Comparison of ENCODE assay signal across 21 cellular contexts in the genomic region with DNA sequence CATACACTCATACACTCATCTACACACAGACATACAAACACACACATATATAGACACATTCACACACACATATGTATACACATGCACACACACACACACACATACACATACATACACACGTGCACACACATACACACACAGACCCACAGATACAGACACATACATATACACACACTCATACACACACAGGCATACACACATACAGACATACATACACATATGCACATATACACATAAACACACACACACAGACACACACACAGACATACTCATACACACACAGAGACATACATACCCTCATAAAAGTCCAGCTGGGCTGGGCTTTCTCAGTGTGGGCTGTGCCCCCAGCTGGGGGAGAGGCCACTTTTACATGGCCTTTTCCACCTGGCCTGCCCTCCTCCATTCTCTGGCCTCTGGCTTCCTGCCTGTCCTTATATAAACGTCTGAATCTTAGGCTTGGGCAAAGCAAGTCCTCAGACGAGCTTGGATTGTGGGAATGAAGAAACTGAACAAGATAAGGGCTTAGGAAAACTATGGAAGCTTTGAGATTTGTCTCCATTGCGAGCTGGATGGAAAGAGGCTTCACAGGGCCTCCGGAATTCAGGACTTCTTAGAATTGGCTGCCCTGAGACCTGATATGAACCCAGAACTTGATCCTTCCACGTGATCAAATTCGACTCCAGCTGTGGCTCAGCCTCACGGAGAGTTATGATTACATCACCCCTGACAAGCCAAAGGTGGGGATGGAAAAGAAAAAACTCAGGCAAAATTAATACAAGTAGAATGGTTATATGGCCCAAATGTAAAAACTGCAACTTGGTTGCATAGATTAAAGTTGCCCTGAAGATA. TPM values are rescaled to one million over a fixed set of nuclear protein-coding genes. Genes with fewer than 3 reads are reported as not detected.
DNase-seq lines count a peak whose midpoint lies in the region; ATAC-seq, FAIRE-seq and TF ChIP-seq lines count a peak whose summit lies in the region.
"Had no signal": no experiment of that assay in that cellular context is flagged by ENCODE, and none has a peak within 500 bp of the region (broad histone marks: within the 10 kb centered on the region; RNA-seq: fewer than 3 reads in every experiment).

No MANE protein-coding gene starts in this region.

- ATAC-seq in HepG2 (peak; percentile 22), right lobe of liver (no peak), GM18505 (IDR thresholded peaks at IDR 0.05; ENCODE audit: unreplicated experiment) (no peak)
- no peak for ATAC-seq in effector memory CD8-positive, alpha-beta T cell (replicated peaks)
- ATAC-seq: A549; activated CD4-positive, alpha-beta T cell treated with anti-CD3 and anti-CD28 coated beads for 36 hours; body of pancreas; naive thymus-derived CD4-positive, alpha-beta T cell had no signal

- H3K4me1 ChIP-seq in HepG2 (ENCODE audit: insufficient read depth, low read length) (peaks cover 98% of the 10 kb centered on the region), right lobe of liver (peaks cover 0 to 3% (median 0%) of the 10 kb centered on the region in 4 donors)

- CTCF ChIA-PET in HepG2 (lab: Yijun Ruan, JAX; ENCODE audit: low intra/inter-chr PET ratio, low total read pairs): no interaction called here

- H3K4me3 ChIP-seq in HepG2 (replicated peaks in 1 of 3; ENCODE audit: insufficient read depth in 1 of 3, low read depth in 2 of 3, low read length in 3 of 3): peak overlapping the region; percentile 44 to 65 (median 48)
- H3K4me3 ChIP-seq in right lobe of liver: no peak overlapping the region
- H3K4me3 ChIP-seq: A549, body of pancreas had no signal

- H3K27me3 ChIP-seq in HepG2 (ENCODE audit: control insufficient read depth in 1 of 2, insufficient read depth in 2 of 2, low read length in 2 of 2) (no peaks in the 10 kb centered on the region), right lobe of liver (no peaks in the 10 kb centered on the region)
- H3K27me3 ChIP-seq: body of pancreas had no signal

- H3K27ac Mint-ChIP-seq in dendritic cell treated with granulocyte-macrophage colony-stimulating factor and Interleukin-4, amounts not matched to agents 40 ng/mL and 50 ng/mL, for 4 days: peak overlapping the region; percentile 8
- H3K27ac Mint-ChIP-seq in effector memory CD8-positive, alpha-beta T cell: no peak overlapping the region
- H3K27ac Mint-ChIP-seq: activated CD4-positive, alpha-beta T cell treated with anti-CD3 and anti-CD28 coated beads for 36 hours; activated T-helper 1 cell treated with anti-CD3 and anti-CD28 coated beads, Interleukin-12 subunit alpha, Interleukin-12 subunit beta, Interleukin-2, Interleukin-4 antibody, amounts not matched to agents 30 ng/mL and 10 ng/mL and 1 ng/mL, durations not matched to agents 14 hours and 24 hours and 36 hours; IgD-negative memory B cell; naive thymus-derived CD4-positive, alpha-beta T cell had no signal

- H4K20me1 ChIP-seq in HepG2 (ENCODE audit: insufficient read depth, low read length): no peaks in the 10 kb centered on the region

- H3K27ac ChIP-seq in HepG2 (ENCODE audit: extremely low read length, insufficient read depth, low read length) (peak overlapping the region; percentile 93), right lobe of liver (no peak overlapping the region)

- intact Hi-C loops in HepG2 (cut with micrococcal nuclease; ENCODE audit: unreplicated experiment): loop anchor here (2.0 to 5.0 kb wide), 4 partner anchors 33 to 309 kb away; a partner anchor contains a TSS
- intact Hi-C loops in right lobe of liver (cut with DNase I): no loop called here
- intact Hi-C loops in dendritic cell treated with granulocyte-macrophage colony-stimulating factor and Interleukin-4, amounts not matched to agents 40 ng/mL and 50 ng/mL, for 4 days (cut with micrococcal nuclease): loop anchor here (5.0 kb wide), 1 partner anchor 38 kb away; no protein-coding TSS in a partner anchor

- peak; percentile 86 for FAIRE-seq in HepG2 (lab: Jason Lieb, UNC)
- peak; percentile 93 for FAIRE-seq in urothelium cell line (lab: Jason Lieb, UNC)
- FAIRE-seq: A549, endothelial cell of umbilical vein had no signal

- H3K4me3 Mint-ChIP-seq in dendritic cell treated with granulocyte-macrophage colony-stimulating factor and Interleukin-4, amounts not matched to agents 40 ng/mL and 50 ng/mL, for 4 days: no peak overlapping the region
- no peak overlapping the region for H3K4me3 Mint-ChIP-seq in effector memory CD8-positive, alpha-beta T cell
- H3K4me3 Mint-ChIP-seq: activated CD4-positive, alpha-beta T cell treated with anti-CD3 and anti-CD28 coated beads for 36 hours; activated T-helper 1 cell treated with anti-CD3 and anti-CD28 coated beads, Interleukin-12 subunit alpha, Interleukin-12 subunit beta, Interleukin-2, Interleukin-4 antibody, amounts not matched to agents 30 ng/mL and 10 ng/mL and 1 ng/mL, durations not matched to agents 14 hours and 24 hours and 36 hours; IgD-negative memory B cell; naive thymus-derived CD4-positive, alpha-beta T cell had no signal

- TF ChIP-seq RAD21 in HepG2 (CRISPR knock-in tag; IDR thresholded peaks at IDR 0.05): no peak

- H3K36me3 ChIP-seq in HepG2 (replicated peaks in 1 of 2; ENCODE audit: control insufficient read depth in 1 of 2, insufficient read depth in 2 of 2, low read length in 2 of 2) (no peaks in the 10 kb centered on the region), right lobe of liver (no peaks in the 10 kb centered on the region)

- H3K4me2 ChIP-seq in HepG2 (ENCODE audit: low read depth, low read length): peak overlapping the region; percentile 93

- H3K9me3 ChIP-seq in HepG2 (ENCODE audit: low read length) (no peaks in the 10 kb centered on the region), right lobe of liver (no peaks in the 10 kb centered on the region)
- H3K9me3 ChIP-seq: A549, body of pancreas had no signal

- TF ChIP-seq EP300 in HepG2 (IDR thresholded peaks at IDR 0.05; ENCODE audit: low read depth in 2 of 2, low read length in 2 of 2) (peak in 1 of 2 experiments; percentile 31; a peak in 1 of 4 replicates), HepG2 (CRISPR knock-in tag; IDR thresholded peaks at IDR 0.05; ENCODE audit: borderline replicate concordance) (no peak)

- H2AFZ ChIP-seq in HepG2 (ENCODE audit: low read length): peak overlapping the region; percentile 42

- no peaks in the 10 kb centered on the region for H3K9me3 Mint-ChIP-seq in dendritic cell treated with granulocyte-macrophage colony-stimulating factor and Interleukin-4, amounts not matched to agents 40 ng/mL and 50 ng/mL, for 4 days
- no peaks in the 10 kb centered on the region for H3K9me3 Mint-ChIP-seq in effector memory CD8-positive, alpha-beta T cell
- H3K9me3 Mint-ChIP-seq: activated T-helper 1 cell treated with anti-CD3 and anti-CD28 coated beads, Interleukin-12 subunit alpha, Interleukin-12 subunit beta, Interleukin-2, Interleukin-4 antibody, amounts not matched to agents 30 ng/mL and 10 ng/mL and 1 ng/mL, durations not matched to agents 14 hours and 24 hours and 36 hours; IgD-negative memory B cell; naive thymus-derived CD4-positive, alpha-beta T cell had no signal

- no peaks in the 10 kb centered on the region for H3K36me3 Mint-ChIP-seq in dendritic cell treated with granulocyte-macrophage colony-stimulating factor and Interleukin-4, amounts not matched to agents 40 ng/mL and 50 ng/mL, for 4 days (ENCODE audit: low read depth)
- peaks cover 2% of the 10 kb centered on the region for H3K36me3 Mint-ChIP-seq in effector memory CD8-positive, alpha-beta T cell (ENCODE audit: insufficient read depth)
- H3K36me3 Mint-ChIP-seq: IgD-negative memory B cell; naive thymus-derived CD4-positive, alpha-beta T cell had no signal

- TF ChIP-seq CTCF in HepG2 (CRISPR knock-in tag; IDR thresholded peaks at IDR 0.05): no peak
- no peak for TF ChIP-seq CTCF in right lobe of liver (IDR thresholded peaks at IDR 0.05)

- POLR2A ChIA-PET in HepG2 (lab: Yijun Ruan, JAX): interaction anchor here (1.0 to 9.9 kb wide), 9 partner anchors 11 to 1170 kb away, joined by 3 to 543 read pairs (median 15); a partner anchor contains a TSS

- peak in 1 of 2 experiments; percentile 41; a peak in 1 of 4 replicates for TF ChIP-seq POLR2A in HepG2 (IDR thresholded peaks at IDR 0.05; ENCODE audit: insufficient read depth in 1 of 2, low read depth in 2 of 2, low read length in 2 of 2)
- no peak for TF ChIP-seq POLR2A in right lobe of liver (IDR thresholded peaks at IDR 0.05)
- TF ChIP-seq POLR2A in GM18505 (IDR thresholded peaks at IDR 0.05; ENCODE audit: borderline replicate concordance, extremely low read depth, insufficient read depth, insufficient read length): no peak

- peaks cover 5% of the 10 kb centered on the region for H3K79me2 ChIP-seq in HepG2 (ENCODE audit: insufficient read depth, low read length)

- no TSS peak for BruUV-seq in HepG2 (replicated peaks; lab: Mats Ljungman, UMichigan)

- H3K9ac ChIP-seq in HepG2 (ENCODE audit: insufficient read depth, low read depth, low read length): peak overlapping the region; percentile 72

- in situ Hi-C loops in HepG2 (cut with HindIII; ENCODE audit: extremely low pct_ligation_motif_present, low pct_unique_long_range_greater_than_20kb): no loop called here

- H3K27me3 Mint-ChIP-seq in dendritic cell treated with granulocyte-macrophage colony-stimulating factor and Interleukin-4, amounts not matched to agents 40 ng/mL and 50 ng/mL, for 4 days: no peaks in the 10 kb centered on the region
- H3K27me3 Mint-ChIP-seq in effector memory CD8-positive, alpha-beta T cell: peaks cover 0 to 18% of the 10 kb centered on the region in 2 donors

- H3K4me1 Mint-ChIP-seq in dendritic cell treated with granulocyte-macrophage colony-stimulating factor and Interleukin-4, amounts not matched to agents 40 ng/mL and 50 ng/mL, for 4 days (ENCODE audit: low read depth): peaks cover 66% of the 10 kb centered on the region
- H3K4me1 Mint-ChIP-seq in effector memory CD8-positive, alpha-beta T cell (ENCODE audit: low read depth in 2 of 2): no peaks in the 10 kb centered on the region
- H3K4me1 Mint-ChIP-seq: activated CD4-positive, alpha-beta T cell treated with anti-CD3 and anti-CD28 coated beads for 36 hours; naive thymus-derived CD4-positive, alpha-beta T cell had no signal

- WGBS in HepG2 (ENCODE audit: low lambda C conversion rate): 6% methylated on average over 8 of the region's 8 CpGs
- WGBS in right lobe of liver (ENCODE audit: insufficient coverage, low coverage, low lambda C conversion rate, missing lambda C conversion rate): 62% methylated on average over 8 of the region's 8 CpGs

- DNase-seq in HepG2 (ENCODE audit: low spot score): peak; percentile 73
- DNase-seq in right lobe of liver: no peak
- DNase-seq in kidney tubule cell (ENCODE audit: low spot score): peak; percentile 12
- DNase-seq in urothelium cell line (ENCODE audit: low spot score): peak; percentile 21
- DNase-seq in effector memory CD8-positive, alpha-beta T cell: no peak
- DNase-seq in SHP77 (lab: John Stamatoyannopoulos, UW): no peak
- DNase-seq: activated CD4-positive, alpha-beta T cell treated with anti-CD3 and anti-CD28 coated beads for 36 hours; body of pancreas; DMS79; H7; naive thymus-derived CD4-positive, alpha-beta T cell; NCI-H2029; stimulated activated CD4-positive, alpha-beta T cell treated with anti-CD3 and anti-CD28 coated beads, Interleukin-12 subunit alpha, Interleukin-12 subunit beta, amount 100 ng/mL, for 4 hours had no signal

RNA-seq across cellular contexts. Expression of a gene that starts 22.5 kb away (rescaled TPM):
- total RNA-seq in HepG2 (2016; rRNA removed; fragmentation: Illumina TruSeq; extraction: Trizol): 300 and 690 TPM in 2 replicates
- total RNA-seq in HepG2 (2016; cell fraction: cytosol; rRNA removed; fragmentation: Illumina TruSeq; extraction: Trizol; ENCODE audit: low read depth): 306 and 400 TPM in 2 replicates
- total RNA-seq in HepG2 (2016; cell fraction: insoluble cytoplasmic fraction; rRNA removed; fragmentation: Illumina TruSeq; extraction: Trizol): 277 and 657 TPM in 2 replicates
- total RNA-seq in HepG2 (2016; cell fraction: membrane; rRNA removed; fragmentation: Illumina TruSeq; extraction: Trizol): 267 and 341 TPM in 2 replicates
- total RNA-seq in HepG2 (2016; cell fraction: nucleus; rRNA removed; fragmentation: Illumina TruSeq; extraction: Trizol): 478 and 575 TPM in 2 replicates
- polyA plus RNA-seq in HepG2 (2011; rRNA removed): 1,005 and 1,077 TPM in 2 replicates
- 827 and 1,616 TPM in 2 replicates for polyA plus RNA-seq in HepG2 (2011; cell fraction: cytosol; rRNA removed)
- 530 and 563 TPM in 2 replicates for polyA plus RNA-seq in HepG2 (2011; cell fraction: nucleus; rRNA removed)
- polyA plus RNA-seq in HepG2 (2012): 560 and 584 TPM in 2 replicates
- 569 and 650 TPM in 2 replicates for polyA plus RNA-seq in HepG2 (2016; cell fraction: cytosol; fragmentation: Illumina TruSeq; extraction: Trizol; ENCODE audit: low read depth)
- 435 and 510 TPM in 2 replicates for polyA plus RNA-seq in HepG2 (2016; cell fraction: insoluble cytoplasmic fraction; fragmentation: Illumina TruSeq; extraction: Trizol; ENCODE audit: low read depth)
- 388 and 429 TPM in 2 replicates for polyA plus RNA-seq in HepG2 (2016; cell fraction: membrane; fragmentation: Illumina TruSeq; extraction: Trizol; ENCODE audit: low read depth)
- 1,429 and 1,592 TPM in 2 replicates for polyA plus RNA-seq in HepG2 (2016; cell fraction: nucleus; fragmentation: Illumina TruSeq; extraction: Trizol; ENCODE audit: insufficient read depth, low read depth)
- 60.4 and 1,528 TPM in 2 replicates for polyA minus RNA-seq in HepG2 (2011; rRNA and poly(A)+ RNA removed; ENCODE audit: low replicate concordance)
- polyA minus RNA-seq in HepG2 (2011; cell fraction: cytosol; rRNA and poly(A)+ RNA removed): 688 and 730 TPM in 2 replicates
- 130 and 153 TPM in 2 replicates for polyA minus RNA-seq in HepG2 (2011; cell fraction: nucleus; rRNA and poly(A)+ RNA removed)
- 1,000 to 10,000 TPM in 1 of 6 experiments, 100 to 1,000 TPM in 5; 504 to 1,394 (median 638) TPM for total RNA-seq in right lobe of liver

RNA-seq across cellular contexts. Expression of a gene that starts 28.6 kb away (rescaled TPM):
- total RNA-seq in HepG2 (2016; rRNA removed; fragmentation: Illumina TruSeq; extraction: Trizol) (not detected in 2 replicates), right lobe of liver (not detected)
- total RNA-seq in HepG2 (2016; cell fraction: cytosol; rRNA removed; fragmentation: Illumina TruSeq; extraction: Trizol; ENCODE audit: low read depth): not detected in 2 replicates
- total RNA-seq in HepG2 (2016; cell fraction: insoluble cytoplasmic fraction; rRNA removed; fragmentation: Illumina TruSeq; extraction: Trizol): not detected in 2 replicates
- not detected in 2 replicates for total RNA-seq in HepG2 (2016; cell fraction: membrane; rRNA removed; fragmentation: Illumina TruSeq; extraction: Trizol)
- not detected in 2 replicates for total RNA-seq in HepG2 (2016; cell fraction: nucleus; rRNA removed; fragmentation: Illumina TruSeq; extraction: Trizol)
- polyA plus RNA-seq in HepG2 (2011; rRNA removed): 0.16 TPM in 1 of 2 replicates, not detected in the other
- not detected in 2 replicates for polyA plus RNA-seq in HepG2 (2011; cell fraction: cytosol; rRNA removed)
- polyA plus RNA-seq in HepG2 (2011; cell fraction: nucleus; rRNA removed): not detected in 2 replicates
- not detected in 2 replicates for polyA plus RNA-seq in HepG2 (2012)
- polyA plus RNA-seq in HepG2 (2016; cell fraction: cytosol; fragmentation: Illumina TruSeq; extraction: Trizol; ENCODE audit: low read depth): not detected in 2 replicates
- polyA plus RNA-seq in HepG2 (2016; cell fraction: insoluble cytoplasmic fraction; fragmentation: Illumina TruSeq; extraction: Trizol; ENCODE audit: low read depth): not detected in 2 replicates
- not detected in 2 replicates for polyA plus RNA-seq in HepG2 (2016; cell fraction: membrane; fragmentation: Illumina TruSeq; extraction: Trizol; ENCODE audit: low read depth)
- not detected in 2 replicates for polyA plus RNA-seq in HepG2 (2016; cell fraction: nucleus; fragmentation: Illumina TruSeq; extraction: Trizol; ENCODE audit: insufficient read depth, low read depth)
- polyA minus RNA-seq in HepG2 (2011; rRNA and poly(A)+ RNA removed; ENCODE audit: low replicate concordance): not detected in 2 replicates
- not detected in 2 replicates for polyA minus RNA-seq in HepG2 (2011; cell fraction: cytosol; rRNA and poly(A)+ RNA removed)
- not detected in 2 replicates for polyA minus RNA-seq in HepG2 (2011; cell fraction: nucleus; rRNA and poly(A)+ RNA removed)
- total RNA-seq: activated CD4-positive, alpha-beta T cell treated with anti-CD3 and anti-CD28 coated beads for 36 hours; activated T-helper 1 cell treated with anti-CD3 and anti-CD28 coated beads, Interleukin-12 subunit alpha, Interleukin-12 subunit beta, Interleukin-2, Interleukin-4 antibody, amounts not matched to agents 30 ng/mL and 10 ng/mL and 1 ng/mL, durations not matched to agents 14 hours and 24 hours and 36 hours; body of pancreas; endothelial cell of umbilical vein; H7; naive thymus-derived CD4-positive, alpha-beta T cell; T-helper 1 cell treated with Interleukin-12 subunit alpha and Interleukin-12 subunit beta and Interleukin-4 antibody, amounts not matched to agents 30 ng/mL and 1 ng/mL, for 36 hours; ureter had no signal
- polyA plus RNA-seq: A549; endothelial cell of umbilical vein; IgD-negative memory B cell; naive thymus-derived CD4-positive, alpha-beta T cell had no signal

RNA-seq across cellular contexts. Expression of a gene that starts 54.5 kb away (rescaled TPM):
- 0.07 TPM in 1 of 2 replicates, not detected in the other for total RNA-seq in HepG2 (2016; rRNA removed; fragmentation: Illumina TruSeq; extraction: Trizol)
- not detected in 2 replicates for total RNA-seq in HepG2 (2016; cell fraction: cytosol; rRNA removed; fragmentation: Illumina TruSeq; extraction: Trizol; ENCODE audit: low read depth)
- not detected in 2 replicates for total RNA-seq in HepG2 (2016; cell fraction: insoluble cytoplasmic fraction; rRNA removed; fragmentation: Illumina TruSeq; extraction: Trizol)
- not detected in 2 replicates for total RNA-seq in HepG2 (2016; cell fraction: membrane; rRNA removed; fragmentation: Illumina TruSeq; extraction: Trizol)
- not detected in 2 replicates for total RNA-seq in HepG2 (2016; cell fraction: nucleus; rRNA removed; fragmentation: Illumina TruSeq; extraction: Trizol)
- not detected in 2 replicates for polyA plus RNA-seq in HepG2 (2011; rRNA removed)
- polyA plus RNA-seq in HepG2 (2011; cell fraction: cytosol; rRNA removed): not detected in 2 replicates
- not detected in 2 replicates for polyA plus RNA-seq in HepG2 (2011; cell fraction: nucleus; rRNA removed)
- polyA plus RNA-seq in HepG2 (2012): not detected in 2 replicates
- polyA plus RNA-seq in HepG2 (2016; cell fraction: cytosol; fragmentation: Illumina TruSeq; extraction: Trizol; ENCODE audit: low read depth): not detected in 2 replicates
- polyA plus RNA-seq in HepG2 (2016; cell fraction: insoluble cytoplasmic fraction; fragmentation: Illumina TruSeq; extraction: Trizol; ENCODE audit: low read depth): not detected in 2 replicates
- polyA plus RNA-seq in HepG2 (2016; cell fraction: membrane; fragmentation: Illumina TruSeq; extraction: Trizol; ENCODE audit: low read depth): not detected in 2 replicates
- polyA plus RNA-seq in HepG2 (2016; cell fraction: nucleus; fragmentation: Illumina TruSeq; extraction: Trizol; ENCODE audit: insufficient read depth, low read depth): not detected in 2 replicates
- not detected in 2 replicates for polyA minus RNA-seq in HepG2 (2011; rRNA and poly(A)+ RNA removed; ENCODE audit: low replicate concordance)
- polyA minus RNA-seq in HepG2 (2011; cell fraction: cytosol; rRNA and poly(A)+ RNA removed): not detected in 2 replicates
- 0.25 TPM in 1 of 2 replicates, not detected in the other for polyA minus RNA-seq in HepG2 (2011; cell fraction: nucleus; rRNA and poly(A)+ RNA removed)
- not detected for total RNA-seq in right lobe of liver
- total RNA-seq: activated CD4-positive, alpha-beta T cell treated with anti-CD3 and anti-CD28 coated beads for 36 hours; activated T-helper 1 cell treated with anti-CD3 and anti-CD28 coated beads, Interleukin-12 subunit alpha, Interleukin-12 subunit beta, Interleukin-2, Interleukin-4 antibody, amounts not matched to agents 30 ng/mL and 10 ng/mL and 1 ng/mL, durations not matched to agents 14 hours and 24 hours and 36 hours; endothelial cell of umbilical vein; H7; naive thymus-derived CD4-positive, alpha-beta T cell; T-helper 1 cell treated with Interleukin-12 subunit alpha and Interleukin-12 subunit beta and Interleukin-4 antibody, amounts not matched to agents 30 ng/mL and 1 ng/mL, for 36 hours; ureter had no signal
- polyA plus RNA-seq: A549; endothelial cell of umbilical vein; IgD-negative memory B cell; naive thymus-derived CD4-positive, alpha-beta T cell had no signal

Comparison
In these comparisons a context has a peak if more than half of its experiments do, and no peak if none do; other contexts are left out.
1. DNase-seq: peak in HepG2 (single experiment), kidney tubule cell (single experiment) and urothelium cell line (single experiment); none in right lobe of liver (0 of 3), effector memory CD8-positive, alpha-beta T cell (0 of 3) and SHP77 (0 of 2).
2. H3K4me3 ChIP-seq: peak in HepG2 (3 of 3); none in right lobe of liver (0 of 3).
3. intact Hi-C loops: an anchor here in HepG2 (2.0 to 5.0 kb wide) and dendritic cell treated with granulocyte-macrophage colony-stimulating factor and Interleukin-4, amounts not matched to agents 40 ng/mL and 50 ng/mL, for 4 days (5.0 kb wide); none called in right lobe of liver.